ENCODE assay signal across 8 cellular contexts in the genomic region with DNA sequence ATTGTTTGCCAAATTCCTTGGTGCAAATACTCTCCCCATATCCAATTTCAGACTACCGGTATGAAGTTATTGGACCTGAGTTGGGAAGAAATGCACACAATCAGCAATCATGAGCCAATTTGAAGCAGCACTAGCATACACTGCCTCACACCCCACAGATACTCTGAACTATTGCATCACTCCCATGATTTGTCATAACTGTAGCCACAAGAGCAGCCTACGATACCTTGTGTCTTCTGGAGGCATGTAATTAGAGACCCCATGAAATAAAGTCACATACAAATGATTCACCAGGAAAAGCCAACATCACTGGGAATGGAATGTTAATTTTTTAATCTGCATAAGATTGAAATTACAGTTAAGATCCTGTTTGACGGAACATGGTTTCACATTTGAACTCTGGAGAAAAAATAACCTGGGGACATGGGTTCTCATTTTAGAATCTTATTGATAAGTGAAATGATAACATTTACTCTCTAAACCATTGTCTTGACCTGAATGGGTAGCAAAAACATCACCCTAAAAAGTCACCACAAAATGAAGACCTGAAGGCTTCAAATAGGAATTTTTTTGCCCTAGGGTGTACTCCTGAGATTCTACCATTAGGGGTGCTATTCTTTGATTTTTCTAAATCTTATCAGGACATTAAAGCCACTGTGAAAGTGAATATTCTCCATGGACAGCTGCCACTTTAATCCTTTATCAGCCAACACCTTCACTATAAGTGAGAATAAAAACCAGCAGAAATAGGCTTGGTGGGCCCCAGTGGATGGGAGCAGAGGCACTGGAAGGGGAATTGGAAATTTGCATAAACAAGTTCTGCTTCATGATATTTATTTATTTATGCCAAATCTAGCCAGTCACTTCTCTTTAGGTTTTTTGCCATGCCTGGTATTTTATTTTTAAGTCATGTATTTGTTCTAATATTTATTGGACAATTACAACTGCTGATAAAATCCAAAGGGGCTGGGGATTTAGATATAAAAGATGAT. TPM values are rescaled to one million over a fixed set of nuclear protein-coding genes. Genes with fewer than 3 reads are reported as not detected.
DNase-seq lines count a peak whose midpoint lies in the region; ATAC-seq and TF ChIP-seq lines count a peak whose summit lies in the region.

No MANE protein-coding gene starts in this region.

- TF ChIP-seq CTCF in GM10266 (IDR thresholded peaks at IDR 0.05; ENCODE audit: control insufficient read depth, insufficient read depth, low read depth, missing control alignments) (peak; percentile 38), WTC11 (IDR thresholded peaks at IDR 0.05) (peak; percentile 40), glutamatergic neuron (IDR thresholded peaks at IDR 0.05; ENCODE audit: partially characterized antibody, unreplicated experiment) (peak; percentile 71), upper lobe of right lung (IDR thresholded peaks at IDR 0.05) (peak; percentile 46)

- H3K9me3 ChIP-seq in upper lobe of right lung, result no peaks in the 10 kb centered on the region

- H2AFZ ChIP-seq in ACC112 (ENCODE audit: low read length, unreplicated experiment), result peak overlapping the region; percentile 8

- 0 out of 2 replicates have a peak, but pooled peaks cover 4% of the 10 kb centered on the region for H3K27me3 ChIP-seq in ACC112 (ENCODE audit: insufficient read depth, low read length)
- no peaks in the 10 kb centered on the region for H3K27me3 ChIP-seq in upper lobe of right lung

- intact Hi-C loops in upper lobe of right lung (cut with DNase I), result no loop called here

- no peak overlapping the region for H3K27ac Mint-ChIP-seq in WTC11
- no peak overlapping the region for H3K27ac Mint-ChIP-seq in glutamatergic neuron (ENCODE audit: unreplicated experiment)

- POLR2A ChIA-PET in HEK293T (lab: Yijun Ruan, JAX), result no interaction called here
- POLR2A ChIA-PET in WTC11 (lab: Charles Lee), result interaction anchor here (0.5 to 1.4 kb wide), 2 partner anchors 34 to 249 kb away, joined by 5 to 6 read pairs; a partner anchor contains a TSS

- no peak overlapping the region for H3K4me3 Mint-ChIP-seq in WTC11
- no peak overlapping the region for H3K4me3 Mint-ChIP-seq in glutamatergic neuron (ENCODE audit: unreplicated experiment)

- no peaks in the 10 kb centered on the region for H3K36me3 ChIP-seq in ACC112 (ENCODE audit: insufficient read depth, low read length)
- no peaks in the 10 kb centered on the region for H3K36me3 ChIP-seq in upper lobe of right lung

- H3K27me3 Mint-ChIP-seq in WTC11 (ENCODE audit: low read depth), result no peaks in the 10 kb centered on the region
- H3K27me3 Mint-ChIP-seq in glutamatergic neuron (ENCODE audit: unreplicated experiment), result no peaks in the 10 kb centered on the region

- H3K27ac ChIP-seq in ACC112 (ENCODE audit: low read depth, low read length) (no peak overlapping the region), upper lobe of right lung (no peak overlapping the region)

- H3K4me3 ChIP-seq in ACC112 (ENCODE audit: low read depth, low read length), result peak overlapping the region; percentile 31
- peak overlapping the region; percentile 17 for H3K4me3 ChIP-seq in upper lobe of right lung

- H3K4me1 ChIP-seq in ACC112 (ENCODE audit: control insufficient read depth, insufficient read depth, low read length, unreplicated experiment) (peaks cover 4% of the 10 kb centered on the region), upper lobe of right lung (no peaks in the 10 kb centered on the region)

- no peaks in the 10 kb centered on the region for H3K36me3 Mint-ChIP-seq in WTC11
- no peaks in the 10 kb centered on the region for H3K36me3 Mint-ChIP-seq in glutamatergic neuron (ENCODE audit: unreplicated experiment)

- CTCF ChIA-PET in HEK293T (lab: Yijun Ruan, JAX), result interaction anchor here (0.6 to 1.3 kb wide), 3 partner anchors 12 to 585 kb away, joined by 3 read pairs; no protein-coding TSS in a partner anchor
- CTCF ChIA-PET in WTC11 (lab: Charles Lee), result interaction anchor here (0.6 to 1.5 kb wide), 3 partner anchors 11 to 46 kb away, joined by 3 to 6 read pairs (median 3); no protein-coding TSS in a partner anchor

- peaks cover 4% of the 10 kb centered on the region; the same call in 1 of the 2 replicates for H3K4me1 Mint-ChIP-seq in WTC11
- peaks cover 8% of the 10 kb centered on the region for H3K4me1 Mint-ChIP-seq in glutamatergic neuron (ENCODE audit: low read depth, unreplicated experiment)

- H3K79me2 ChIP-seq in ACC112 (ENCODE audit: control insufficient read depth, insufficient read depth, low read length, unreplicated experiment), result no peaks in the 10 kb centered on the region

- ATAC-seq in WTC11 (peak; percentile 75), upper lobe of right lung (peak; percentile 88)

- no peaks in the 10 kb centered on the region for H3K9me3 Mint-ChIP-seq in WTC11
- H3K9me3 Mint-ChIP-seq in glutamatergic neuron (ENCODE audit: unreplicated experiment), result no peaks in the 10 kb centered on the region

- DNase-seq in GM10266 (ENCODE audit: extremely low spot score) (peak; percentile 50), HEK293T (ENCODE audit: extremely low spot score) (peak; percentile 44), Kasumi-1 (lab: John Stamatoyannopoulos, UW) (peak; percentile 52 to 62), WTC11 (ENCODE audit: low spot score) (no peak), glutamatergic neuron (no peak), upper lobe of right lung (no peak)
- no peak for DNase-seq in stimulated activated naive CD4-positive, alpha-beta T cell treated with Interleukin-2 at 50 U/mL for 16 hours (lab: John Stamatoyannopoulos, UW)

TF ChIP-seq in HEK293T, 16 proteins besides CTCF, POLR2A, EP300 and RAD21:
- TF ChIP-seq SP1 (IDR thresholded peaks at IDR 0.05) (no peak), LEF1 (IDR thresholded peaks at IDR 0.05; ENCODE audit: borderline replicate concordance) (no peak), ARNT (IDR thresholded peaks at IDR 0.05) (no peak), TARDBP (IDR thresholded peaks at IDR 0.05) (no peak), SUZ12 (IDR thresholded peaks at IDR 0.05) (no peak), L3MBTL2 (conservative IDR thresholded peaks at IDR 0.05) (no peak), HDGF (IDR thresholded peaks at IDR 0.05; ENCODE audit: borderline replicate concordance) (no peak), FOXA1 (IDR thresholded peaks at IDR 0.05) (no peak), ELF4 (IDR thresholded peaks at IDR 0.05) (no peak), NFRKB (IDR thresholded peaks at IDR 0.05) (no peak), FOXK2 (IDR thresholded peaks at IDR 0.05) (no peak), ZNF384 (IDR thresholded peaks at IDR 0.05) (no peak), CTBP1 (IDR thresholded peaks at IDR 0.05; ENCODE audit: borderline replicate concordance) (no peak), BHLHE40 (IDR thresholded peaks at IDR 0.05; ENCODE audit: borderline replicate concordance) (no peak), FOXM1 (IDR thresholded peaks at IDR 0.05; ENCODE audit: borderline replicate concordance) (no peak)
- TF ChIP-seq, protein P1, sequence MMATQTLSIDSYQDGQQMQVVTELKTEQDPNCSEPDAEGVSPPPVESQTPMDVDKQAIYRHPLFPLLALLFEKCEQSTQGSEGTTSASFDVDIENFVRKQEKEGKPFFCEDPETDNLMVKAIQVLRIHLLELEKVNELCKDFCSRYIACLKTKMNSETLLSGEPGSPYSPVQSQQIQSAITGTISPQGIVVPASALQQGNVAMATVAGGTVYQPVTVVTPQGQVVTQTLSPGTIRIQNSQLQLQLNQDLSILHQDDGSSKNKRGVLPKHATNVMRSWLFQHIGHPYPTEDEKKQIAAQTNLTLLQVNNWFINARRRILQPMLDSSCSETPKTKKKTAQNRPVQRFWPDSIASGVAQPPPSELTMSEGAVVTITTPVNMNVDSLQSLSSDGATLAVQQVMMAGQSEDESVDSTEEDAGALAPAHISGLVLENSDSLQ (IDR thresholded peaks at IDR 0.05), result no peak

TF ChIP-seq in WTC11, 78 proteins besides CTCF, POLR2A, EP300 and RAD21:
- TF ChIP-seq, protein P2, sequence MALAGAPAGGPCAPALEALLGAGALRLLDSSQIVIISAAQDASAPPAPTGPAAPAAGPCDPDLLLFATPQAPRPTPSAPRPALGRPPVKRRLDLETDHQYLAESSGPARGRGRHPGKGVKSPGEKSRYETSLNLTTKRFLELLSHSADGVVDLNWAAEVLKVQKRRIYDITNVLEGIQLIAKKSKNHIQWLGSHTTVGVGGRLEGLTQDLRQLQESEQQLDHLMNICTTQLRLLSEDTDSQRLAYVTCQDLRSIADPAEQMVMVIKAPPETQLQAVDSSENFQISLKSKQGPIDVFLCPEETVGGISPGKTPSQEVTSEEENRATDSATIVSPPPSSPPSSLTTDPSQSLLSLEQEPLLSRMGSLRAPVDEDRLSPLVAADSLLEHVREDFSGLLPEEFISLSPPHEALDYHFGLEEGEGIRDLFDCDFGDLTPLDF (CRISPR knock-in tag; IDR thresholded peaks at IDR 0.05), result no peak
- TF ChIP-seq GABPB1 (CRISPR knock-in tag; IDR thresholded peaks at IDR 0.05), result peak; percentile 94

RNA-seq across cellular contexts. Expression of a gene that starts 34.5 kb away (rescaled TPM):
- total RNA-seq in WTC11 (2021) (86.0 to 95.4 TPM (median 91.0 TPM) in 3 replicates), glutamatergic neuron (ENCODE audit: unreplicated experiment) (93.4 TPM), upper lobe of right lung (48.2 TPM)

Comparison
In these comparisons a context has a peak if more than half of its experiments do, and no peak if none do; other contexts are left out.
1. DNase-seq: peak in GM10266 (single experiment), HEK293T (single experiment) and Kasumi-1 (2 of 2); none in WTC11 (single experiment), glutamatergic neuron (single experiment), upper lobe of right lung (single experiment) and stimulated activated naive CD4-positive, alpha-beta T cell treated with Interleukin-2 at 50 U/mL for 16 hours (single experiment).
2. Peak in every context shown above with its lines, with median percentiles within 50 percentile points of each other: CTCF ChIP-seq.